In the genomic region with DNA sequence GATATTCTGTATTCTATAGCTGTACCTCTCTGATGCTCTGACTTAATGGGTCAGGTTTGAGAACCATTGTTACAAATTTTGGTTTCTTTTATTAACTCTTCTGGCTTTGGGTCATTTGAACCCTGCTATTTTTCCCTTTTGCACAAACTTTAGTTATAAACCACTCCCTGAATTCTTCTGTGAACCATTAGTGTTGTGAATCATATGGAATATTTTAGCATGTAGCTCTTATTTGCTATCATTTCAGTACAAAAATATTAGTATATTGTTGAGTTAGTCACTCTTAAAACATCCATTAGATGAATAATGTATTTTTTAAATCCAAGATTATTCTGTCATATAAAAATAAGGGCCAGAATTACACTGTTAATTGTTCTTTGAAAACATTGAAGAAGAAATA, we compare ENCODE assay signal across 12 cellular contexts.
"Had no signal": no experiment of that assay in that cellular context is flagged by ENCODE, and none has a peak within 500 bp of the region (broad histone marks: within the 10 kb centered on the region; RNA-seq: fewer than 3 reads in every experiment).

No MANE protein-coding gene starts in this region.

- H3K4me1 ChIP-seq: gastrocnemius medialis had no signal

- H3K4me3 ChIP-seq: esophagus muscularis mucosa, gastrocnemius medialis had no signal

- H3K27ac Mint-ChIP-seq: activated CD4-positive, alpha-beta T cell treated with anti-CD3 and anti-CD28 coated beads, Interleukin-2, amount 10 ng/mL, durations not matched to agents 24 days and 14 days; activated naive CD4-positive, alpha-beta T cell treated with anti-CD3 and anti-CD28 coated beads for 36 hours; T-helper 17 cell; WTC11 had no signal

- H3K36me3 ChIP-seq: gastrocnemius medialis had no signal

- H3K27me3 ChIP-seq: esophagus muscularis mucosa, gastrocnemius medialis had no signal

- ATAC-seq: gastrocnemius medialis, T-helper 17 cell, WTC11 had no signal

- H3K4me1 Mint-ChIP-seq: T-helper 17 cell had no signal

- H3K27ac ChIP-seq: esophagus muscularis mucosa, gastrocnemius medialis had no signal

- H3K4me3 Mint-ChIP-seq: activated CD4-positive, alpha-beta T cell treated with anti-CD3 and anti-CD28 coated beads, Interleukin-2, amount 10 ng/mL, durations not matched to agents 24 days and 14 days; activated naive CD4-positive, alpha-beta T cell treated with anti-CD3 and anti-CD28 coated beads for 36 hours; T-helper 17 cell; WTC11 had no signal

- H3K27me3 Mint-ChIP-seq: activated CD4-positive, alpha-beta T cell treated with anti-CD3 and anti-CD28 coated beads, Interleukin-2, amount 10 ng/mL, durations not matched to agents 24 days and 14 days; T-helper 17 cell had no signal

- FAIRE-seq: endometrium, small intestine, urothelium cell line had no signal

- DNase-seq: activated CD4-positive, alpha-beta T cell treated with anti-CD3 and anti-CD28 coated beads, Interleukin-2, amount 10 ng/mL, durations not matched to agents 24 days and 14 days; activated naive CD4-positive, alpha-beta T cell treated with anti-CD3 and anti-CD28 coated beads for 36 hours; gastrocnemius medialis; kidney glomerular epithelial cell; midbrain; retina; small intestine; T-helper 17 cell had no signal

- H3K9me3 ChIP-seq: gastrocnemius medialis had no signal
